25 cellular contexts compared by ENCODE assay signal in genomic region chr2:127044165-127044718, GRCh38.
"Had no signal": no experiment of that assay in that cellular context is flagged by ENCODE, and none has a peak within 500 bp of the region (broad histone marks: within the 10 kb centered on the region; RNA-seq: fewer than 3 reads in every experiment).

No MANE protein-coding gene starts in this region.

- FAIRE-seq: pancreas had no signal

- H3K36me3 ChIP-seq: ascending aorta, pancreas, prostate gland, thyroid gland had no signal

- H3K9me3 ChIP-seq: ascending aorta, pancreas, prostate gland, stomach, thyroid gland had no signal

- H3K4me1 Mint-ChIP-seq: activated naive CD4-positive, alpha-beta T cell treated with anti-CD3 and anti-CD28 coated beads, Interleukin-2, amount 10 ng/mL, durations not matched to agents 7 days and 5 days had no signal

- DNase-seq: activated B cell treated with CpG ODN at 0.5 μM for 24 hours; activated CD8-positive, alpha-beta memory T cell treated with anti-CD3 and anti-CD28 coated beads, Interleukin-2, amount 50 U/mL, for 4 hours; activated gamma-delta T cell; activated naive CD4-positive, alpha-beta T cell treated with anti-CD3 and anti-CD28 coated beads, Interleukin-2, amount 10 ng/mL, durations not matched to agents 7 days and 5 days; activated naive CD8-positive, alpha-beta T cell treated with anti-CD3 and anti-CD28 coated beads, Interleukin-2, amount 10 ng/mL, durations not matched to agents 7 days and 5 days; activated T-cell treated with anti-CD3 and anti-CD28 coated beads, Interleukin-2, amount 50 U/mL, for 24 hours; effector memory CD4-positive, alpha-beta T cell; erythroblast; hypothalamus; immature natural killer cell; retina; stimulated activated CD4-positive, alpha-beta T cell treated with anti-CD3 and anti-CD28 coated beads, Interleukin-2, amount 100 ng/mL, for 24 hours; stimulated activated naive B cell treated with anti-CD40 and anti-IgM and Interleukin-4, amounts not matched to agents 10 μg/mL and 1 μg/mL and 100 μg/mL, for 72 hours; T-helper 2 cell; thyroid gland had no signal

- H3K27me3 ChIP-seq: ascending aorta, dorsolateral prefrontal cortex, pancreas, stomach, thyroid gland had no signal

- H3K36me3 Mint-ChIP-seq: brain had no signal

- H3K4me3 ChIP-seq: ascending aorta, coronary artery, dorsolateral prefrontal cortex, pancreas, prostate gland, smooth muscle cell, stomach, thyroid gland had no signal

- H3K27ac Mint-ChIP-seq: activated B cell treated with CpG ODN at 0.5 μM for 24 hours; activated naive CD4-positive, alpha-beta T cell treated with anti-CD3 and anti-CD28 coated beads, Interleukin-2, amount 10 ng/mL, durations not matched to agents 7 days and 5 days; activated naive CD8-positive, alpha-beta T cell treated with anti-CD3 and anti-CD28 coated beads, Interleukin-2, amount 10 ng/mL, durations not matched to agents 7 days and 5 days; activated T-cell treated with anti-CD3 and anti-CD28 coated beads, Interleukin-2, amount 50 U/mL, for 24 hours; brain; immature natural killer cell; memory B cell; stimulated activated naive B cell treated with anti-CD40 and anti-IgM and Interleukin-4, amounts not matched to agents 10 μg/mL and 1 μg/mL and 100 μg/mL, for 72 hours had no signal

- ATAC-seq: pancreas; stimulated activated naive B cell treated with anti-CD40 and anti-IgM and Interleukin-4, amounts not matched to agents 10 μg/mL and 1 μg/mL and 100 μg/mL, for 72 hours had no signal

- H3K27ac ChIP-seq: ascending aorta, coronary artery, pancreas, prostate gland, stomach, thyroid gland had no signal

- H3K4me2 ChIP-seq: smooth muscle cell had no signal

- H3K4me3 Mint-ChIP-seq: activated B cell treated with CpG ODN at 0.5 μM for 24 hours; activated naive CD4-positive, alpha-beta T cell treated with anti-CD3 and anti-CD28 coated beads, Interleukin-2, amount 10 ng/mL, durations not matched to agents 7 days and 5 days; activated naive CD8-positive, alpha-beta T cell treated with anti-CD3 and anti-CD28 coated beads, Interleukin-2, amount 10 ng/mL, durations not matched to agents 7 days and 5 days; activated T-cell treated with anti-CD3 and anti-CD28 coated beads, Interleukin-2, amount 50 U/mL, for 24 hours; brain; immature natural killer cell; memory B cell; nephron; stimulated activated naive B cell treated with anti-CD40 and anti-IgM and Interleukin-4, amounts not matched to agents 10 μg/mL and 1 μg/mL and 100 μg/mL, for 72 hours had no signal

- H3K9me3 Mint-ChIP-seq: activated naive CD8-positive, alpha-beta T cell treated with anti-CD3 and anti-CD28 coated beads, Interleukin-2, amount 10 ng/mL, durations not matched to agents 7 days and 5 days; activated T-cell treated with anti-CD3 and anti-CD28 coated beads, Interleukin-2, amount 50 U/mL, for 24 hours; brain; immature natural killer cell; nephron had no signal

- H3K27me3 Mint-ChIP-seq: activated B cell treated with CpG ODN at 0.5 μM for 24 hours; activated naive CD4-positive, alpha-beta T cell treated with anti-CD3 and anti-CD28 coated beads, Interleukin-2, amount 10 ng/mL, durations not matched to agents 7 days and 5 days; activated T-cell treated with anti-CD3 and anti-CD28 coated beads, Interleukin-2, amount 50 U/mL, for 24 hours; memory B cell; stimulated activated naive B cell treated with anti-CD40 and anti-IgM and Interleukin-4, amounts not matched to agents 10 μg/mL and 1 μg/mL and 100 μg/mL, for 72 hours had no signal

- H3K4me1 ChIP-seq: ascending aorta, pancreas, prostate gland had no signal
